In the genomic region with DNA sequence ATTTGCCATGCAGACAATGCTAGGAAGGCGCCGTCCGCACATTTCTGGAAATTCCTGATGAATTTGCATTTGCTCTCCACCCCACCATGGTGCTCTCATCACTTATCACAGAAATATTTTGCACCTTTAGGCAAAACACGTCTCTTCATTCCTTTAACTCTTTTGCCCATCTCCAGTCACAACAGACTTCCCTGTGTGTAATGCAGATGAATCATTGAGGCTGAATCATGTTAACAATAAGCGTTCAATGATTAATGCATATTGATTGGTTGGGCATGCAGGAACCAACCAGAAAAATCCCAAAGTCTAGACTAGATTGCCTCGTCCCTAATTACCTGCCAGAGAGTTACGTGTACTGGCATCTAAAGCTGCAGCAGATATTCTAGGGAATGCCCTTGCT, we compare ENCODE assay signal across 18 cellular contexts.
DNase-seq lines count a peak whose midpoint lies in the region; FAIRE-seq and TF ChIP-seq lines count a peak whose summit lies in the region.
"Had no signal": no experiment of that assay in that cellular context is flagged by ENCODE, and none has a peak within 500 bp of the region (broad histone marks: within the 10 kb centered on the region; RNA-seq: fewer than 3 reads in every experiment).

No MANE protein-coding gene starts in this region.

- H3K4me3 ChIP-seq in keratinocyte (ENCODE audit: control insufficient read depth in 2 of 3, extremely low read depth in 1 of 3, insufficient read depth in 2 of 3, low read depth in 1 of 3, low read length in 3 of 3) (no peak overlapping the region), small intestine (ENCODE audit: low read depth in 1 of 2, low read length in 2 of 2) (no peak overlapping the region)
- H3K4me3 ChIP-seq: K562 had no signal

- H3K4me1 ChIP-seq in keratinocyte (ENCODE audit: control insufficient read depth, extremely low read depth, insufficient read depth, low read length) (peaks cover 23% of the 10 kb centered on the region), small intestine (ENCODE audit: control insufficient read depth in 2 of 2, insufficient read depth in 1 of 2, low read depth in 1 of 2, low read length in 1 of 2) (no peaks in the 10 kb centered on the region)

- peak overlapping the region; percentile 57 for H3K9ac ChIP-seq in keratinocyte (ENCODE audit: control insufficient read depth, extremely low read depth, insufficient read depth, low read length)

- H3K4me3 Mint-ChIP-seq in Calu3 (ENCODE audit: low read depth, unreplicated experiment) (peak overlapping the region; percentile 58), brain (no peak overlapping the region)
- H3K4me3 Mint-ChIP-seq: CD4-positive, alpha-beta T cell; HFFc6 had no signal

- H3K36me3 Mint-ChIP-seq in Calu3 (ENCODE audit: insufficient read depth, unreplicated experiment) (no peaks in the 10 kb centered on the region), brain (no peaks in the 10 kb centered on the region)

- H3K27ac Mint-ChIP-seq in Calu3 (ENCODE audit: unreplicated experiment) (peak overlapping the region; percentile 93), brain (peak overlapping the region in 3 of 5 experiments; percentile 5 to 55 (median 28))
- H3K27ac Mint-ChIP-seq: CD4-positive, alpha-beta T cell had no signal

- H3K4me1 Mint-ChIP-seq in Calu3 (ENCODE audit: low read depth, unreplicated experiment) (peaks cover 24% of the 10 kb centered on the region), brain (peaks cover 65% of the 10 kb centered on the region)

- DNase-seq in Calu3 = peak; percentile 18
- DNase-seq in HS-5 (ENCODE audit: low read depth) = peak; percentile 2
- peak; percentile 86 for DNase-seq in keratinocyte (ENCODE audit: low read depth, low spot score)
- no peak for DNase-seq in hypothalamus (lab: John Stamatoyannopoulos, UW)
- no peak for DNase-seq in anterior cingulate cortex (lab: John Stamatoyannopoulos, UW)
- DNase-seq in small intestine = no peak
- no peak for DNase-seq in germinal center (ENCODE audit: low spot score)
- DNase-seq: CD4-positive, alpha-beta T cell; H7; HFFc6; NCI-H1105 treated with DMSO at 0.1 percent for 48 hours; NCI-H1694; NCI-H2081 treated with DMSO at 0.1 percent for 48 hours; NCI-H748 treated with DMSO at 0.1 percent for 48 hours; NK-92 treated with Interleukin-12 subunit alpha and Interleukin-12 subunit beta, amount 100 ng/mL, for 24 hours; SHP77 treated with DMSO at 0.1 percent for 48 hours had no signal

- dilution Hi-C loops in keratinocyte (cut with MboI; ENCODE audit: extremely low pct_ligation_motif_present, low sequenced_read_pairs) = no loop called here

- WGBS in small intestine, 3 donors = 58 to 75% (median 67%) methylated on average over 7 of the region's 7 CpGs

- H3K9me1 ChIP-seq in keratinocyte (ENCODE audit: control insufficient read depth, extremely low read depth, insufficient read depth, low read length) = no peaks in the 10 kb centered on the region

- H3K27ac ChIP-seq in keratinocyte (ENCODE audit: control insufficient read depth, insufficient read depth, low read length) = peak overlapping the region; percentile 89
- H3K27ac ChIP-seq in small intestine (ENCODE audit: low read depth in 1 of 2, low read length in 1 of 2) = no peak overlapping the region

- peak overlapping the region; percentile 42 for H3K4me2 ChIP-seq in keratinocyte (ENCODE audit: control insufficient read depth, extremely low read depth, insufficient read depth, low read depth, low read length)

- H3K79me2 ChIP-seq in keratinocyte (ENCODE audit: control insufficient read depth, insufficient read depth, low read length) = no peaks in the 10 kb centered on the region

- peak overlapping the region; percentile 48 for H2AFZ ChIP-seq in keratinocyte (ENCODE audit: control insufficient read depth, low read length)

- no peaks in the 10 kb centered on the region for H3K9me3 ChIP-seq in keratinocyte (ENCODE audit: control insufficient read depth, low read depth, low read length)
- no peaks in the 10 kb centered on the region for H3K9me3 ChIP-seq in small intestine (ENCODE audit: control insufficient read depth, low read depth)

- TF ChIP-seq CTCF in Calu3 (IDR thresholded peaks at IDR 0.05; ENCODE audit: unreplicated experiment) (no peak), brain (conservative IDR thresholded peaks at IDR 0.05) (no peak), keratinocyte (optimal IDR thresholded peaks at IDR 0.05 in 1 of 3, IDR thresholded peaks at IDR 0.05 in 1 of 3, conservative IDR thresholded peaks at IDR 0.05 in 1 of 3; ENCODE audit: extremely low read depth in 1 of 3, insufficient read depth in 2 of 3, low read length in 3 of 3) (no peak)

- BruUV-seq in Calu3 (replicated peaks; lab: Mats Ljungman, UMichigan) = no TSS peak

- intact Hi-C loops in Calu3 (cut with micrococcal nuclease; ENCODE audit: unreplicated experiment) = loop anchor here (5.0 to 10.0 kb wide), 2 partner anchors 74 to 124 kb away; no protein-coding TSS in a partner anchor

- H3K9me3 Mint-ChIP-seq in Calu3 (ENCODE audit: low read depth, unreplicated experiment) (no peaks in the 10 kb centered on the region), brain (no peaks in the 10 kb centered on the region)
- H3K9me3 Mint-ChIP-seq: CD4-positive, alpha-beta T cell; HFFc6 had no signal

- H3K36me3 ChIP-seq in keratinocyte (ENCODE audit: control insufficient read depth in 2 of 2, extremely low read depth in 1 of 2, insufficient read depth in 2 of 2, low read length in 2 of 2) (no peaks in the 10 kb centered on the region), small intestine (ENCODE audit: control insufficient read depth in 2 of 2, insufficient read depth in 2 of 2, low read length in 2 of 2) (no peaks in the 10 kb centered on the region)

- CTCF ChIA-PET in Calu3 (lab: Charles Lee) = interaction anchor here (0.6 to 1.4 kb wide), 2 partner anchors 36 to 1228 kb away, joined by 3 read pairs; no protein-coding TSS in a partner anchor

- no peaks in the 10 kb centered on the region for H4K20me1 ChIP-seq in keratinocyte (ENCODE audit: control insufficient read depth, extremely low read depth, insufficient read depth, low read length)

- FAIRE-seq in keratinocyte (lab: Jason Lieb, UNC) = peak; percentile 97
- FAIRE-seq in small intestine (lab: Jason Lieb, UNC) = no peak
- FAIRE-seq: K562 had no signal

- H3K27me3 Mint-ChIP-seq in Calu3 (ENCODE audit: unreplicated experiment) (no peaks in the 10 kb centered on the region), brain (no peaks in the 10 kb centered on the region)
- H3K27me3 Mint-ChIP-seq: CD4-positive, alpha-beta T cell had no signal

- H3K27me3 ChIP-seq in keratinocyte (ENCODE audit: control insufficient read depth, extremely low read depth, insufficient read depth, low read length) = no peaks in the 10 kb centered on the region
- H3K27me3 ChIP-seq in small intestine (ENCODE audit: control insufficient read depth in 2 of 2, insufficient read depth in 2 of 2, low read length in 2 of 2) = no peaks in the 10 kb centered on the region

Comparison
In these comparisons a context has a peak if more than half of its experiments do, and no peak if none do; other contexts are left out.
1. DNase-seq: peak in Calu3 (single experiment), HS-5 (single experiment) and keratinocyte (single experiment); none in hypothalamus (0 of 51), anterior cingulate cortex (0 of 58), small intestine (single experiment) and germinal center (single experiment).